In genomic region chr6:138038148-138038870, GRCh38 we compare ENCODE assay signal across 20 cellular contexts.
DNase-seq lines count a peak whose midpoint lies in the region.
"Had no signal": no experiment of that assay in that cellular context is flagged by ENCODE, and none has a peak within 500 bp of the region (broad histone marks: within the 10 kb centered on the region; RNA-seq: fewer than 3 reads in every experiment).

No MANE protein-coding gene starts in this region.

- no peak overlapping the region for H3K27ac Mint-ChIP-seq in activated T-helper 1 cell treated with anti-CD3 and anti-CD28 coated beads, Interleukin-12 subunit alpha, Interleukin-12 subunit beta, Interleukin-2, Interleukin-4 antibody, amounts not matched to agents 30 ng/mL and 10 ng/mL and 1 ng/mL, durations not matched to agents 14 hours and 24 hours and 36 hours
- H3K27ac Mint-ChIP-seq: activated CD4-positive, alpha-beta T cell treated with anti-CD3 and anti-CD28 coated beads for 36 hours; HFFc6; natural killer cell; T-helper 17 cell had no signal

- no peaks in the 10 kb centered on the region for H3K36me3 Mint-ChIP-seq in activated T-helper 1 cell treated with anti-CD3 and anti-CD28 coated beads, Interleukin-12 subunit alpha, Interleukin-12 subunit beta, Interleukin-2, Interleukin-4 antibody, amounts not matched to agents 30 ng/mL and 10 ng/mL and 1 ng/mL, durations not matched to agents 14 hours and 24 hours and 36 hours (ENCODE audit: low read depth)
- H3K36me3 Mint-ChIP-seq: natural killer cell had no signal

- no peaks in the 10 kb centered on the region for H3K9me3 Mint-ChIP-seq in activated T-helper 1 cell treated with anti-CD3 and anti-CD28 coated beads, Interleukin-12 subunit alpha, Interleukin-12 subunit beta, Interleukin-2, Interleukin-4 antibody, amounts not matched to agents 30 ng/mL and 10 ng/mL and 1 ng/mL, durations not matched to agents 14 hours and 24 hours and 36 hours
- H3K9me3 Mint-ChIP-seq: central memory CD8-positive, alpha-beta T cell; HFFc6; natural killer cell had no signal

- H3K4me3 Mint-ChIP-seq in activated T-helper 1 cell treated with anti-CD3 and anti-CD28 coated beads, Interleukin-12 subunit alpha, Interleukin-12 subunit beta, Interleukin-2, Interleukin-4 antibody, amounts not matched to agents 30 ng/mL and 10 ng/mL and 1 ng/mL, durations not matched to agents 14 hours and 24 hours and 36 hours = no peak overlapping the region
- H3K4me3 Mint-ChIP-seq: activated CD4-positive, alpha-beta T cell treated with anti-CD3 and anti-CD28 coated beads for 36 hours; central memory CD8-positive, alpha-beta T cell; HFFc6; natural killer cell; T-helper 17 cell had no signal

- DNase-seq in NCI-H510A treated with DMSO at 0.1 percent for 48 hours (lab: John Stamatoyannopoulos, UW) (peak; percentile 19), NCI-H510A (lab: John Stamatoyannopoulos, UW) (no peak), NCI-H146 treated with DMSO at 0.1 percent for 48 hours (lab: John Stamatoyannopoulos, UW; ENCODE audit: unreplicated experiment) (peak; percentile 70), NCI-H524 (lab: John Stamatoyannopoulos, UW) (peak; percentile 27 to 53), retina (peak; percentile 7), T1000 (lab: John Stamatoyannopoulos, UW) (no peak), occipital lobe (lab: John Stamatoyannopoulos, UW) (no peak)
- no peak for DNase-seq in activated T-helper 1 cell treated with anti-CD3 and anti-CD28 coated beads, Interleukin-12 subunit alpha, Interleukin-12 subunit beta, Interleukin-2, Interleukin-4 antibody, amounts not matched to agents 30 ng/mL and 10 ng/mL and 1 ng/mL, durations not matched to agents 14 hours and 24 hours and 36 hours (ENCODE audit: low spot score)
- DNase-seq: activated CD4-positive, alpha-beta T cell treated with anti-CD3 and anti-CD28 coated beads for 36 hours; activated gamma-delta T cell; BE2C; dermis blood vessel endothelial cell; HFFc6; midbrain; natural killer cell; SK-N-SH; stimulated activated CD4-positive, alpha-beta T cell treated with anti-CD3 and anti-CD28 coated beads, Interleukin-4, amount 100 ng/mL, for 1 hour; stimulated activated naive CD4-positive, alpha-beta T cell; T-helper 17 cell had no signal

- intact Hi-C loops in activated T-helper 1 cell treated with anti-CD3 and anti-CD28 coated beads, Interleukin-12 subunit alpha, Interleukin-12 subunit beta, Interleukin-2, Interleukin-4 antibody, amounts not matched to agents 30 ng/mL and 10 ng/mL and 1 ng/mL, durations not matched to agents 14 hours and 24 hours and 36 hours (cut with micrococcal nuclease) = no loop called here

- H3K27me3 Mint-ChIP-seq in activated T-helper 1 cell treated with anti-CD3 and anti-CD28 coated beads, Interleukin-12 subunit alpha, Interleukin-12 subunit beta, Interleukin-2, Interleukin-4 antibody, amounts not matched to agents 30 ng/mL and 10 ng/mL and 1 ng/mL, durations not matched to agents 14 hours and 24 hours and 36 hours (ENCODE audit: insufficient read depth) = peaks cover 19% of the 10 kb centered on the region
- H3K27me3 Mint-ChIP-seq: central memory CD8-positive, alpha-beta T cell had no signal

- H3K4me1 Mint-ChIP-seq in activated T-helper 1 cell treated with anti-CD3 and anti-CD28 coated beads, Interleukin-12 subunit alpha, Interleukin-12 subunit beta, Interleukin-2, Interleukin-4 antibody, amounts not matched to agents 30 ng/mL and 10 ng/mL and 1 ng/mL, durations not matched to agents 14 hours and 24 hours and 36 hours (ENCODE audit: low read depth) = no peaks in the 10 kb centered on the region
- H3K4me1 Mint-ChIP-seq: activated CD4-positive, alpha-beta T cell treated with anti-CD3 and anti-CD28 coated beads for 36 hours; central memory CD8-positive, alpha-beta T cell; natural killer cell had no signal

Comparison
In these comparisons a context has a peak if more than half of its experiments do, and no peak if none do; other contexts are left out.
1. DNase-seq: peak in NCI-H510A treated with DMSO at 0.1 percent for 48 hours (single experiment), NCI-H146 treated with DMSO at 0.1 percent for 48 hours (single experiment), NCI-H524 (2 of 2) and retina (single experiment); none in NCI-H510A (single experiment), T1000 (single experiment), occipital lobe (single experiment) and activated T-helper 1 cell treated with anti-CD3 and anti-CD28 coated beads, Interleukin-12 subunit alpha, Interleukin-12 subunit beta, Interleukin-2, Interleukin-4 antibody, amounts not matched to agents 30 ng/mL and 10 ng/mL and 1 ng/mL, durations not matched to agents 14 hours and 24 hours and 36 hours (single experiment).